ENCODE assay signal across 28 cellular contexts in genomic region chr12:11133816-11134215, GRCh38. TPM values are rescaled to one million over a fixed set of nuclear protein-coding genes. Genes with fewer than 3 reads are reported as not detected.
"Had no signal": no experiment of that assay in that cellular context is flagged by ENCODE, and none has a peak within 500 bp of the region (broad histone marks: within the 10 kb centered on the region; RNA-seq: fewer than 3 reads in every experiment).

No MANE protein-coding gene starts in this region.

- H3K27ac Mint-ChIP-seq: activated CD8-positive, alpha-beta T cell treated with anti-CD3 and anti-CD28 coated beads, Interleukin-2, amount 10 ng/mL, durations not matched to agents 7 days and 5 days; activated naive CD4-positive, alpha-beta T cell treated with anti-CD3 and anti-CD28 coated beads, Interleukin-2, amount 10 ng/mL, durations not matched to agents 7 days and 5 days; activated naive CD8-positive, alpha-beta T cell treated with anti-CD3 and anti-CD28 coated beads, Interleukin-2, amount 50 U/mL, for 24 hours; naive thymus-derived CD4-positive, alpha-beta T cell; stimulated activated effector memory CD8-positive, alpha-beta T cell treated with anti-CD3 and anti-CD28 coated beads, Interleukin-12 subunit alpha, Interleukin-12 subunit beta, amount 100 ng/mL, for 72 hours had no signal

- DNase-seq: activated CD4-positive, alpha-beta T cell treated with anti-CD3 and anti-CD28 coated beads, Interleukin-2, amount 10 ng/mL, durations not matched to agents 24 days and 14 days; activated CD4-positive, CD25-positive, alpha-beta regulatory T cell; activated CD8-positive, alpha-beta T cell treated with anti-CD3 and anti-CD28 coated beads, Interleukin-2, amount 10 ng/mL, durations not matched to agents 7 days and 5 days; activated effector memory CD4-positive, alpha-beta T cell treated with Interleukin-2 at 50 U/mL for 16 hours; activated naive CD4-positive, alpha-beta T cell treated with anti-CD3 and anti-CD28 coated beads, Interleukin-2, amount 10 ng/mL, durations not matched to agents 7 days and 5 days; activated naive CD8-positive, alpha-beta T cell treated with anti-CD3 and anti-CD28 coated beads, Interleukin-2, amount 50 U/mL, for 24 hours; activated T-cell treated with anti-CD3 and anti-CD28 coated beads, Interleukin-2, amount 50 U/mL, for 24 hours; anterior cingulate cortex; brain microvascular endothelial cell; effector CD8-positive, alpha-beta T cell; esophagus squamous epithelium; glutamatergic neuron; hypothalamus; kidney; mucosa of descending colon; naive thymus-derived CD4-positive, alpha-beta T cell; ovary; stimulated activated CD4-positive, alpha-beta T cell treated with anti-CD3 and anti-CD28 coated beads, Interleukin-4, amount 100 ng/mL, for 24 hours; uterus had no signal

- H3K4me1 ChIP-seq: uterus had no signal

- H3K9me3 ChIP-seq: esophagus squamous epithelium, mucosa of descending colon, ovary, tibial nerve, uterus had no signal

- H3K4me1 Mint-ChIP-seq: activated naive CD4-positive, alpha-beta T cell treated with anti-CD3 and anti-CD28 coated beads, Interleukin-2, amount 10 ng/mL, durations not matched to agents 7 days and 5 days had no signal

- H3K27me3 Mint-ChIP-seq: activated CD4-positive, alpha-beta T cell treated with anti-CD3 and anti-CD28 coated beads, Interleukin-2, amount 10 ng/mL, durations not matched to agents 24 days and 14 days; activated naive CD4-positive, alpha-beta T cell treated with anti-CD3 and anti-CD28 coated beads, Interleukin-2, amount 10 ng/mL, durations not matched to agents 7 days and 5 days; activated naive CD8-positive, alpha-beta T cell treated with anti-CD3 and anti-CD28 coated beads, Interleukin-2, amount 50 U/mL, for 24 hours; activated T-cell treated with anti-CD3 and anti-CD28 coated beads, Interleukin-2, amount 50 U/mL, for 24 hours; naive thymus-derived CD4-positive, alpha-beta T cell had no signal

- H3K36me3 Mint-ChIP-seq: stimulated activated effector memory CD8-positive, alpha-beta T cell treated with anti-CD3 and anti-CD28 coated beads, Interleukin-12 subunit alpha, Interleukin-12 subunit beta, amount 100 ng/mL, for 72 hours had no signal

- H3K27ac ChIP-seq: brain microvascular endothelial cell, esophagus squamous epithelium, ovary, SK-N-MC, uterus had no signal

- FAIRE-seq: endothelial cell of umbilical vein, kidney had no signal

- H3K27me3 ChIP-seq: brain microvascular endothelial cell, esophagus squamous epithelium, ovary, tibial nerve, uterus had no signal

- H3K36me3 ChIP-seq: brain microvascular endothelial cell, esophagus squamous epithelium, ovary, uterus had no signal

- H3K4me3 Mint-ChIP-seq: activated CD4-positive, alpha-beta T cell treated with anti-CD3 and anti-CD28 coated beads, Interleukin-2, amount 10 ng/mL, durations not matched to agents 24 days and 14 days; activated CD8-positive, alpha-beta T cell treated with anti-CD3 and anti-CD28 coated beads, Interleukin-2, amount 10 ng/mL, durations not matched to agents 7 days and 5 days; activated naive CD4-positive, alpha-beta T cell treated with anti-CD3 and anti-CD28 coated beads, Interleukin-2, amount 10 ng/mL, durations not matched to agents 7 days and 5 days; activated naive CD8-positive, alpha-beta T cell treated with anti-CD3 and anti-CD28 coated beads, Interleukin-2, amount 50 U/mL, for 24 hours; activated T-cell treated with anti-CD3 and anti-CD28 coated beads, Interleukin-2, amount 50 U/mL, for 24 hours; naive thymus-derived CD4-positive, alpha-beta T cell; stimulated activated effector memory CD8-positive, alpha-beta T cell treated with anti-CD3 and anti-CD28 coated beads, Interleukin-12 subunit alpha, Interleukin-12 subunit beta, amount 100 ng/mL, for 72 hours had no signal

- H3K9me3 Mint-ChIP-seq: activated T-cell treated with anti-CD3 and anti-CD28 coated beads, Interleukin-2, amount 50 U/mL, for 24 hours; stimulated activated effector memory CD8-positive, alpha-beta T cell treated with anti-CD3 and anti-CD28 coated beads, Interleukin-12 subunit alpha, Interleukin-12 subunit beta, amount 100 ng/mL, for 72 hours had no signal

- H3K4me3 ChIP-seq: esophagus squamous epithelium, lung, mucosa of descending colon, ovary, SK-N-MC, tibial nerve, uterus had no signal

RNA-seq across cellular contexts. Expression of gene TAS2R43, which starts 41.7 kb away (rescaled TPM):
- total RNA-seq: left lobe of liver had no signal
- polyA plus RNA-seq: lung had no signal

RNA-seq across cellular contexts. Expression of gene TAS2R42, which starts 52.9 kb away (rescaled TPM):
- total RNA-seq: activated CD4-positive, alpha-beta T cell treated with anti-CD3 and anti-CD28 coated beads, Interleukin-2, amount 10 ng/mL, durations not matched to agents 24 days and 14 days; activated CD8-positive, alpha-beta T cell treated with anti-CD3 and anti-CD28 coated beads, Interleukin-2, amount 10 ng/mL, durations not matched to agents 7 days and 5 days; cerebellum; endothelial cell of umbilical vein; esophagus squamous epithelium; fibroblast of villous mesenchyme; kidney; left lobe of liver; lung; mucosa of descending colon; naive thymus-derived CD4-positive, alpha-beta T cell; ovary; sciatic nerve; tibial nerve; uterus had no signal
- polyA plus RNA-seq: endothelial cell of umbilical vein; lung; naive thymus-derived CD4-positive, alpha-beta T cell; ovary had no signal
